In the genomic region with DNA sequence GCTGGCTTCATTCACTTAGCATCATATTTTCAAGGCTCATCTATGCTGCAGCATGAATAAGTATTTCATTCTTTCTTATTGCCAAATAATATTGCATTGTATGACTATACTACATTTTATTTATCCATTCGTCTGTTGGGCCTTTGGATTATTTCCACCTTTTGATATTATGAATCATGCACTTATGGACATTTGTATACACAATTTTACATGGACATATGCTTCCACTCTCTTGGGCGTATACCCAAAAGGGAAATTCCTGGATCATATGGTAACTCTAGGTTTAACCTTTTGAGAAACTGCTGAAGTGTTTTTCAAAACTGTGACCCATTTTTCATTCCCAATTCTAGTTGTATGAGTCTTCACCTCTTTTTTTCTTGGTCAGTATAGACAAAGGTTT, we compare ENCODE assay signal across 34 cellular contexts.
DNase-seq lines count a peak whose midpoint lies in the region; FAIRE-seq and TF ChIP-seq lines count a peak whose summit lies in the region.
"Had no signal": no experiment of that assay in that cellular context is flagged by ENCODE, and none has a peak within 500 bp of the region (broad histone marks: within the 10 kb centered on the region; RNA-seq: fewer than 3 reads in every experiment).

No MANE protein-coding gene starts in this region.

- peaks cover 4% of the 10 kb centered on the region for H3K27me3 Mint-ChIP-seq in MCF 10A (ENCODE audit: insufficient read depth, unreplicated experiment)
- no peaks in the 10 kb centered on the region for H3K27me3 Mint-ChIP-seq in astrocyte (ENCODE audit: low read depth, unreplicated experiment)
- H3K27me3 Mint-ChIP-seq: activated CD8-positive, alpha-beta T cell treated with anti-CD3 and anti-CD28 coated beads for 36 hours; CD4-positive, CD25-positive, alpha-beta regulatory T cell; dendritic cell treated with granulocyte-macrophage colony-stimulating factor and Interleukin-4, amounts not matched to agents 40 ng/mL and 50 ng/mL, for 4 days had no signal

- no peaks in the 10 kb centered on the region for H3K9me3 ChIP-seq in breast epithelium
- H3K9me3 ChIP-seq in astrocyte (ENCODE audit: insufficient read depth, low read depth, low read length) = no peaks in the 10 kb centered on the region
- H3K9me3 ChIP-seq: ascending aorta, tibial nerve had no signal

- H3K27me3 ChIP-seq in breast epithelium = no peaks in the 10 kb centered on the region
- no peaks in the 10 kb centered on the region for H3K27me3 ChIP-seq in astrocyte (ENCODE audit: insufficient read depth, low read length)
- H3K27me3 ChIP-seq: ascending aorta, tibial nerve had no signal

- CTCF ChIA-PET in MCF 10A (lab: Yijun Ruan, JAX) = no interaction called here

- FAIRE-seq in astrocyte (lab: Jason Lieb, UNC) = no peak
- FAIRE-seq: GM18507, H1 had no signal

- H3K79me2 ChIP-seq in astrocyte (ENCODE audit: insufficient read depth, low read length) = no peaks in the 10 kb centered on the region

- H3K4me2 ChIP-seq in astrocyte (ENCODE audit: low read length) = no peak overlapping the region

- no TSS peak for BruUV-seq in MCF 10A (replicated peaks; lab: Mats Ljungman, UMichigan)

- H3K4me3 ChIP-seq in breast epithelium (no peak overlapping the region), astrocyte (ENCODE audit: insufficient read depth, low read depth, low read length) (no peak overlapping the region)
- H3K4me3 ChIP-seq: ascending aorta, tibial nerve had no signal

- POLR2A ChIA-PET in MCF 10A (lab: Yijun Ruan, JAX) = interaction anchor here (0.5 kb wide), 1 partner anchor 1995 kb away, joined by 3 read pairs; no protein-coding TSS in a partner anchor

- TF ChIP-seq CTCF in MCF 10A (IDR thresholded peaks at IDR 0.05; ENCODE audit: unreplicated experiment) (no peak), breast epithelium (IDR thresholded peaks at IDR 0.05) (no peak), astrocyte (IDR thresholded peaks at IDR 0.05; ENCODE audit: insufficient read depth, low read depth, low read length) (no peak)

- H3K4me1 Mint-ChIP-seq in MCF 10A (ENCODE audit: insufficient read depth, unreplicated experiment) (peaks cover 6% of the 10 kb centered on the region), astrocyte (ENCODE audit: low read depth, unreplicated experiment) (no peaks in the 10 kb centered on the region)
- H3K4me1 Mint-ChIP-seq: CD4-positive, CD25-positive, alpha-beta regulatory T cell; endodermal cell; immature natural killer cell; nephron had no signal

- H3K27ac ChIP-seq in breast epithelium = no peak overlapping the region
- H3K27ac ChIP-seq in astrocyte (ENCODE audit: low read depth, low read length) = no peak overlapping the region
- H3K27ac ChIP-seq: ascending aorta, tibial nerve had no signal

- no peak overlapping the region for H3K27ac Mint-ChIP-seq in MCF 10A (ENCODE audit: low read depth, unreplicated experiment)
- no peak overlapping the region for H3K27ac Mint-ChIP-seq in astrocyte (ENCODE audit: unreplicated experiment)
- H3K27ac Mint-ChIP-seq: activated CD8-positive, alpha-beta T cell treated with anti-CD3 and anti-CD28 coated beads for 36 hours; activated naive CD8-positive, alpha-beta T cell treated with anti-CD3 and anti-CD28 coated beads for 36 hours; CD4-positive, CD25-positive, alpha-beta regulatory T cell; dendritic cell treated with granulocyte-macrophage colony-stimulating factor and Interleukin-4, amounts not matched to agents 40 ng/mL and 50 ng/mL, for 4 days; endodermal cell; immature natural killer cell; nephron had no signal

- no peaks in the 10 kb centered on the region for H3K4me1 ChIP-seq in breast epithelium
- no peaks in the 10 kb centered on the region for H3K4me1 ChIP-seq in astrocyte (ENCODE audit: insufficient read depth, low read length)
- H3K4me1 ChIP-seq: ascending aorta, tibial nerve had no signal

- H3K36me3 Mint-ChIP-seq in MCF 10A (ENCODE audit: insufficient read depth, unreplicated experiment) (no peaks in the 10 kb centered on the region), astrocyte (ENCODE audit: low read depth, unreplicated experiment) (no peaks in the 10 kb centered on the region)
- H3K36me3 Mint-ChIP-seq: activated naive CD8-positive, alpha-beta T cell treated with anti-CD3 and anti-CD28 coated beads for 36 hours; CD4-positive, CD25-positive, alpha-beta regulatory T cell; immature natural killer cell had no signal

- H3K36me3 ChIP-seq in breast epithelium (no peaks in the 10 kb centered on the region), astrocyte (ENCODE audit: insufficient read depth, low read length) (no peaks in the 10 kb centered on the region)
- H3K36me3 ChIP-seq: ascending aorta, tibial nerve had no signal

- no peak overlapping the region for H3K9ac ChIP-seq in astrocyte (ENCODE audit: low read length)

- intact Hi-C loops in MCF 10A (cut with micrococcal nuclease) (no loop called here), breast epithelium (cut with DNase I; ENCODE audit: low total_unique reads) (loop anchor here (5.0 kb wide), 1 partner anchor 1403 kb away; no protein-coding TSS in a partner anchor)

- no peaks in the 10 kb centered on the region for H4K20me1 ChIP-seq in astrocyte (ENCODE audit: insufficient read depth, low read length)

- no peak overlapping the region for H2AFZ ChIP-seq in astrocyte (ENCODE audit: low read depth, low read length)

- H3K9me3 Mint-ChIP-seq in MCF 10A (ENCODE audit: unreplicated experiment) = no peaks in the 10 kb centered on the region
- peaks cover 3% of the 10 kb centered on the region for H3K9me3 Mint-ChIP-seq in astrocyte (ENCODE audit: unreplicated experiment)
- H3K9me3 Mint-ChIP-seq: activated CD8-positive, alpha-beta T cell treated with anti-CD3 and anti-CD28 coated beads for 36 hours; activated naive CD8-positive, alpha-beta T cell treated with anti-CD3 and anti-CD28 coated beads for 36 hours; dendritic cell treated with granulocyte-macrophage colony-stimulating factor and Interleukin-4, amounts not matched to agents 40 ng/mL and 50 ng/mL, for 4 days; endodermal cell; nephron had no signal

- peak; percentile 42 for DNase-seq in MCF 10A (ENCODE audit: unreplicated experiment)
- no peak for DNase-seq in breast epithelium (ENCODE audit: low spot score in 2 of 2)
- peak; percentile 57 for DNase-seq in astrocyte (ENCODE audit: low read depth)
- peak; percentile 92 for DNase-seq in fibroblast of peridontal ligament (ENCODE audit: extremely low read depth)
- DNase-seq in NCI-H1694 (lab: John Stamatoyannopoulos, UW) = no peak
- DNase-seq in SHP77 (lab: John Stamatoyannopoulos, UW) = no peak
- DNase-seq in SKM-1 treated with dmso at 0.1 percent for 144 hours (lab: John Stamatoyannopoulos, UW; ENCODE audit: unreplicated experiment) = no peak
- no peak for DNase-seq in HT-29 (ENCODE audit: low spot score)
- DNase-seq: 8988T; activated CD8-positive, alpha-beta memory T cell treated with anti-CD3 and anti-CD28 coated beads, Interleukin-2, amount 50 U/mL, for 48 hours; activated CD8-positive, alpha-beta T cell treated with anti-CD3 and anti-CD28 coated beads for 36 hours; activated effector memory CD4-positive, alpha-beta T cell treated with anti-CD3 and anti-CD28 coated beads, Interleukin-2, amount 50 U/mL, for 16 hours; activated naive CD8-positive, alpha-beta T cell treated with anti-CD3 and anti-CD28 coated beads for 36 hours; AML-193; Calu3; CD4-positive, CD25-positive, alpha-beta regulatory T cell; central memory CD4-positive, alpha-beta T cell; DND-41; endodermal cell; immature natural killer cell; left colon; NCI-H1417 treated with DMSO at 0.1 percent for 48 hours; NCI-H2081; NCI-H345; Right ventricle myocardium superior; stimulated activated CD4-positive, alpha-beta T cell treated with anti-CD3 and anti-CD28 coated beads, Interleukin-15, amount 100 ng/mL, for 24 hours; stimulated activated CD4-positive, alpha-beta T cell treated with anti-CD3 and anti-CD28 coated beads, Interleukin-4, amount 100 ng/mL, for 4 hours; SW 1271 had no signal

- TF ChIP-seq POLR2A in breast epithelium (IDR thresholded peaks at IDR 0.05) = no peak

- H3K4me3 Mint-ChIP-seq in MCF 10A (ENCODE audit: unreplicated experiment) (no peak overlapping the region), astrocyte (ENCODE audit: unreplicated experiment) (no peak overlapping the region)
- H3K4me3 Mint-ChIP-seq: activated CD8-positive, alpha-beta T cell treated with anti-CD3 and anti-CD28 coated beads for 36 hours; activated naive CD8-positive, alpha-beta T cell treated with anti-CD3 and anti-CD28 coated beads for 36 hours; CD4-positive, CD25-positive, alpha-beta regulatory T cell; dendritic cell treated with granulocyte-macrophage colony-stimulating factor and Interleukin-4, amounts not matched to agents 40 ng/mL and 50 ng/mL, for 4 days; endodermal cell; immature natural killer cell; nephron had no signal

Comparison
In these comparisons a context has a peak if more than half of its experiments do, and no peak if none do; other contexts are left out.
1. DNase-seq: peak in MCF 10A (single experiment), astrocyte (single experiment) and fibroblast of peridontal ligament (single experiment); none in breast epithelium (0 of 2), NCI-H1694 (single experiment), SHP77 (0 of 2), SKM-1 treated with dmso at 0.1 percent for 144 hours (single experiment) and HT-29 (single experiment).